In the genomic region with DNA sequence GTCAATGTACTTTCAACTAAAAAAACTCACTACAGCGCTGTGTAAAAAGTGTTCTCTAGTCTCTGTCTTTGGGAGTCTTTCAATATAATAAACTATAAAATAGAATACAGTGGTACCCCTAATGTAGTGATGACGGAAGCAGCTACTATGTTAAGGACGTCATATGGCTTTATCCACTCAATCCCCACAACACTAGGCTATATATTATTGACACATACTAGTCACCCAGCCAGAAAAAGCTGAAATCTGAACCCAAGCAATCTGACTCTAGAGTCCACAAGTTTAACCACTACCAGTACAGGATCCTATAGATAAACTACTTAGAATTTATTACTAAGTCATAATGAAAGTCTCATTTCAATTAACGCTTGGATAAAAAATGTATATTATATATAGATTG, we compare ENCODE assay signal across 1 cellular context.
TF ChIP-seq lines count a peak whose summit lies in the region.

No MANE protein-coding gene starts in this region.

TF ChIP-seq in GM12878, 131 proteins besides CTCF, POLR2A, EP300 and RAD21 (continued from another document):
- TF ChIP-seq, protein P1, sequence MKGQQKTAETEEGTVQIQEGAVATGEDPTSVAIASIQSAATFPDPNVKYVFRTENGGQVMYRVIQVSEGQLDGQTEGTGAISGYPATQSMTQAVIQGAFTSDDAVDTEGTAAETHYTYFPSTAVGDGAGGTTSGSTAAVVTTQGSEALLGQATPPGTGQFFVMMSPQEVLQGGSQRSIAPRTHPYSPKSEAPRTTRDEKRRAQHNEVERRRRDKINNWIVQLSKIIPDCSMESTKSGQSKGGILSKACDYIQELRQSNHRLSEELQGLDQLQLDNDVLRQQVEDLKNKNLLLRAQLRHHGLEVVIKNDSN (IDR thresholded peaks at IDR 0.05; ENCODE audit: borderline replicate concordance, extremely low read length, insufficient read depth, low read depth, low read length): no peak
- no peak for TF ChIP-seq SREBF1 (IDR thresholded peaks at IDR 0.05; ENCODE audit: low read length)
